Comparison of ENCODE assay signal across 8 cellular contexts in genomic region chr2:72825271-72826155, GRCh38. TPM values are rescaled to one million over a fixed set of nuclear protein-coding genes. Genes with fewer than 3 reads are reported as not detected.
A peak's percentile ranks its signal among the peaks of the same experiment; 100 is the strongest.
DNase-seq lines count a peak whose midpoint lies in the region; ATAC-seq and TF ChIP-seq lines count a peak whose summit lies in the region.

Gene EXOC6B (minus strand): TSS chr2:72826033.

- peak within 1 kb of the TSS; percentile 86 for H3K4me3 ChIP-seq in effector memory CD4-positive, alpha-beta T cell (ENCODE audit: insufficient read depth, low read depth, low read length, poor library complexity, severe bottlenecking)

- no peaks in the 10 kb centered on the region for H3K36me3 ChIP-seq in effector memory CD4-positive, alpha-beta T cell (ENCODE audit: control insufficient read depth, insufficient read depth, low read length)

- TF ChIP-seq CTCF in CD14-positive monocyte (IDR thresholded peaks at IDR 0.05): no peak

- peak within 1 kb of the TSS; percentile 55 for H3K27ac ChIP-seq in effector memory CD4-positive, alpha-beta T cell (ENCODE audit: insufficient read depth, low read length, poor library complexity, severe bottlenecking)

- H3K27ac Mint-ChIP-seq in CD14-positive monocyte: peak within 1 kb of the TSS in 6 of 7 donors; percentile 6 to 91 (median 74)

- peak within 1 kb of the TSS; percentile 94 to 99 for H3K4me3 Mint-ChIP-seq in CD14-positive monocyte

- intact Hi-C loops in CD14-positive monocyte (cut with micrococcal nuclease): no loop called here

- no peaks in the 10 kb centered on the region for H3K9me3 ChIP-seq in effector memory CD4-positive, alpha-beta T cell (ENCODE audit: control insufficient read depth, low read length)

- peaks cover 0 to 3% (median 0%) of the 10 kb centered on the region in 7 donors for H3K9me3 Mint-ChIP-seq in CD14-positive monocyte

- H3K27me3 Mint-ChIP-seq in CD14-positive monocyte (ENCODE audit: low read depth in 3 of 3): peaks cover 17 to 29% (median 26%) of the 10 kb centered on the region in 3 donors

- DNase-seq in CD14-positive monocyte (ENCODE audit: low spot score) (peak; percentile 79), NCI-H82 treated with DMSO at 0.1 percent for 48 hours (lab: John Stamatoyannopoulos, UW; ENCODE audit: unreplicated experiment) (peak; percentile 74), lung microvascular endothelial cell (ENCODE audit: low read depth in 2 of 2) (peak; percentile 91 to 95)
- peak; percentile 69 to 81 for DNase-seq in activated CD8-positive, alpha-beta memory T cell treated with anti-CD3 and anti-CD28 coated beads for 1 hour (ENCODE audit: extremely low read depth in 1 of 2, low read depth in 1 of 2)
- DNase-seq in effector memory CD4-positive, alpha-beta T cell: peak; percentile 65 to 75 (median 71)
- peak; percentile 73 to 80 (median 80) for DNase-seq in stimulated activated CD4-positive, alpha-beta T cell treated with anti-CD3 and anti-CD28 coated beads, TNF-alpha, amount 100 ng/mL, for 4 hours (ENCODE audit: low read depth in 3 of 3)

- H3K4me1 Mint-ChIP-seq in CD14-positive monocyte: peaks cover 18% of the 10 kb centered on the region

- ATAC-seq in GM19452 (IDR thresholded peaks at IDR 0.05; ENCODE audit: unreplicated experiment): peak; percentile 94
- peak; percentile 74 for ATAC-seq in HG03575 (IDR thresholded peaks at IDR 0.05; ENCODE audit: extremely low read depth, insufficient number of reproducible peaks, low FRiP score, unreplicated experiment)

- no peaks in the 10 kb centered on the region for H3K27me3 ChIP-seq in effector memory CD4-positive, alpha-beta T cell (replicated peaks; ENCODE audit: control insufficient read depth, insufficient read depth, low read length, poor library complexity, severe bottlenecking)

- H3K4me1 ChIP-seq in effector memory CD4-positive, alpha-beta T cell (ENCODE audit: control insufficient read depth, insufficient read depth, low read length, poor library complexity, severe bottlenecking): peaks cover 4% of the 10 kb centered on the region

- H3K36me3 Mint-ChIP-seq in CD14-positive monocyte: peaks cover 0 to 3% of the 10 kb centered on the region in 2 donors

RNA-seq across cellular contexts. Expression of gene EXOC6B, which starts in this region (rescaled TPM):
- 1 to 10 TPM; 1.8 to 2.1 TPM for polyA plus RNA-seq in CD14-positive monocyte
- total RNA-seq in lung microvascular endothelial cell: 13.1 and 16.1 TPM in 2 replicates

Comparison
In these comparisons a context has a peak if more than half of its experiments do, and no peak if none do; other contexts are left out.
1. Peak in every context shown above with its lines: DNase-seq, ATAC-seq, H3K4me3 ChIP-seq and H3K27ac ChIP-seq.